Comparison of ENCODE assay signal across 2 cellular contexts in genomic region chr7:137262599-137262998, GRCh38.
TF ChIP-seq lines count a peak whose summit lies in the region.

No MANE protein-coding gene starts in this region.

TF ChIP-seq in GM23338, 12 proteins besides CTCF, POLR2A, EP300 and RAD21:
- no peak for TF ChIP-seq REST (IDR thresholded peaks at IDR 0.05; ENCODE audit: unreplicated experiment)

TF ChIP-seq in HEK293T, 16 proteins besides CTCF, POLR2A, EP300 and RAD21:
- TF ChIP-seq ARNT (IDR thresholded peaks at IDR 0.05) (no peak), CTBP1 (IDR thresholded peaks at IDR 0.05; ENCODE audit: borderline replicate concordance) (no peak), HDGF (IDR thresholded peaks at IDR 0.05; ENCODE audit: borderline replicate concordance) (no peak), FOXK2 (IDR thresholded peaks at IDR 0.05) (no peak), SP1 (IDR thresholded peaks at IDR 0.05) (no peak), FOXM1 (IDR thresholded peaks at IDR 0.05; ENCODE audit: borderline replicate concordance) (no peak), LEF1 (IDR thresholded peaks at IDR 0.05; ENCODE audit: borderline replicate concordance) (no peak), TARDBP (IDR thresholded peaks at IDR 0.05) (no peak), FOXA1 (IDR thresholded peaks at IDR 0.05) (no peak), ZNF384 (IDR thresholded peaks at IDR 0.05) (no peak), PKNOX1 (IDR thresholded peaks at IDR 0.05) (no peak), SUZ12 (IDR thresholded peaks at IDR 0.05) (no peak), ELF4 (IDR thresholded peaks at IDR 0.05) (no peak), NFRKB (IDR thresholded peaks at IDR 0.05) (no peak), BHLHE40 (IDR thresholded peaks at IDR 0.05; ENCODE audit: borderline replicate concordance) (no peak)
